Comparison of ENCODE assay signal across 21 cellular contexts in the genomic region with DNA sequence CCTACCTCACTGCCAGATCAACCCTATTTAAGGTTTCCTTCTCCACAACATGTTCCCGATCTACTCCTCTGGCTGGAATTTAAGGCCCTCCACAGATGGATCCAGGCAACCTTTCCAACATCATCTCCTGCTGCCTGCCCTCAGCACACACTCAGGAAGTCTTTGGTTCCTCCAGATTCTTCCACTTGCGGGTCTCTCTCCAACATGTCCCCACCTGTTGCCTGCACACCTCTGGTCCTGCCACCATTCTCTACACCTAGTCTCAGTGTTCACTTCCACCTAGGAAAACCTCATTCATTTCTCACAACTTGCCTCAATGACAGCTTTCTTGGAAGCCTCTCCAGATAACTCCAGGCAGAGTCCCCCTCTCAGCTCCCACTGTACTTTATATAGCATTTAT.
"Had no signal": no experiment of that assay in that cellular context is flagged by ENCODE, and none has a peak within 500 bp of the region (broad histone marks: within the 10 kb centered on the region; RNA-seq: fewer than 3 reads in every experiment).

No MANE protein-coding gene starts in this region.

- H3K27me3 ChIP-seq: foreskin keratinocyte, hepatocyte, neural progenitor cell, ovary, suprapubic skin, thyroid gland, uterus had no signal

- H3K9ac ChIP-seq: neural progenitor cell had no signal

- H3K4me1 ChIP-seq: foreskin keratinocyte, thyroid gland, uterus had no signal

- H3K27ac ChIP-seq: foreskin keratinocyte, hepatocyte, neural progenitor cell, ovary, suprapubic skin, thyroid gland, uterus had no signal

- FAIRE-seq: small intestine had no signal

- H3K4me3 Mint-ChIP-seq: natural killer cell treated with Interleukin-12 subunit alpha and Interleukin-12 subunit beta and Interleukin-15 and Interleukin-18, amount 100 ng/mL, for 72 hours; neural progenitor cell; type B pancreatic cell had no signal

- H3K27ac Mint-ChIP-seq: natural killer cell treated with Interleukin-12 subunit alpha and Interleukin-12 subunit beta and Interleukin-15 and Interleukin-18, amount 100 ng/mL, for 72 hours; type B pancreatic cell had no signal

- H3K79me2 ChIP-seq: hepatocyte had no signal

- H3K9me3 Mint-ChIP-seq: natural killer cell treated with Interleukin-12 subunit alpha and Interleukin-12 subunit beta and Interleukin-15 and Interleukin-18, amount 100 ng/mL, for 72 hours; neural progenitor cell had no signal

- H3K27me3 Mint-ChIP-seq: type B pancreatic cell had no signal

- H2AFZ ChIP-seq: hepatocyte, neural progenitor cell had no signal

- H3K4me3 ChIP-seq: hepatocyte, lung, neural progenitor cell, ovary, suprapubic skin, thyroid gland, uterus had no signal

- ATAC-seq: foreskin keratinocyte; left colon; left ventricle myocardium superior; natural killer cell treated with Interleukin-12 subunit alpha and Interleukin-12 subunit beta and Interleukin-15 and Interleukin-18, amount 100 ng/mL, for 72 hours; stimulated activated naive CD8-positive, alpha-beta T cell treated with anti-CD3 and anti-CD28 coated beads, Interleukin-15, Interleukin-2, amounts not matched to agents 100 U/mL and 50 U/mL, for 24 hours had no signal

- H3K36me3 ChIP-seq: neural progenitor cell, ovary, suprapubic skin, thyroid gland, uterus had no signal

- H3K9me3 ChIP-seq: ovary, suprapubic skin, thyroid gland, uterus had no signal

- DNase-seq: effector memory CD4-positive, alpha-beta T cell; foreskin keratinocyte; head of caudate nucleus; left colon; left ventricle myocardium superior; mesenchymal stem cell; midbrain; nucleus accumbens; ovary; right cardiac atrium; small intestine; stimulated activated CD4-positive, alpha-beta T cell treated with anti-CD3 and anti-CD28 coated beads, Interleukin-2, amount 100 ng/mL, for 48 hours; stimulated activated naive CD8-positive, alpha-beta T cell treated with anti-CD3 and anti-CD28 coated beads, Interleukin-15, Interleukin-2, amounts not matched to agents 100 U/mL and 50 U/mL, for 24 hours; thyroid gland; uterus had no signal

- H3K4me2 ChIP-seq: hepatocyte, neural progenitor cell had no signal

- H3K36me3 Mint-ChIP-seq: natural killer cell treated with Interleukin-12 subunit alpha and Interleukin-12 subunit beta and Interleukin-15 and Interleukin-18, amount 100 ng/mL, for 72 hours; neural progenitor cell; type B pancreatic cell had no signal
